In genomic region chr5:128869970-128870747, GRCh38 we compare ENCODE assay signal across 22 cellular contexts.
DNase-seq lines count a peak whose midpoint lies in the region; ATAC-seq, FAIRE-seq and TF ChIP-seq lines count a peak whose summit lies in the region.
"Had no signal": no experiment of that assay in that cellular context is flagged by ENCODE, and none has a peak within 500 bp of the region (broad histone marks: within the 10 kb centered on the region; RNA-seq: fewer than 3 reads in every experiment).

No MANE protein-coding gene starts in this region.

- H3K36me3 ChIP-seq in cardiac muscle cell = no peaks in the 10 kb centered on the region
- no peaks in the 10 kb centered on the region for H3K36me3 ChIP-seq in H1 (ENCODE audit: control insufficient read depth in 2 of 4, insufficient read depth in 4 of 4, low read length in 3 of 4)
- H3K36me3 ChIP-seq in upper lobe of right lung = no peaks in the 10 kb centered on the region
- H3K36me3 ChIP-seq: HAP-1, Peyer's patch, SJSA1 had no signal

- no peak overlapping the region for H3K27ac Mint-ChIP-seq in stimulated activated naive CD8-positive, alpha-beta T cell treated with anti-CD3 and anti-CD28 coated beads, Interleukin-15, amount 100 ng/mL, for 72 hours
- H3K27ac Mint-ChIP-seq: B cell had no signal

- H3K4me3 Mint-ChIP-seq in stimulated activated naive CD8-positive, alpha-beta T cell treated with anti-CD3 and anti-CD28 coated beads, Interleukin-15, amount 100 ng/mL, for 72 hours = no peak overlapping the region
- H3K4me3 Mint-ChIP-seq: B cell had no signal

- H3K4me1 ChIP-seq in cardiac muscle cell (ENCODE audit: low read depth) = peaks cover 37% of the 10 kb centered on the region
- H3K4me1 ChIP-seq in right cardiac atrium (ENCODE audit: control insufficient read depth, insufficient read depth, low read length) = no peaks in the 10 kb centered on the region
- peaks cover 0 to 9% (median 8%) of the 10 kb centered on the region in 4 experiments; a peak in 3 of 7 replicates for H3K4me1 ChIP-seq in H1 (replicated peaks in 1 of 4; ENCODE audit: control insufficient read depth in 3 of 4, insufficient read depth in 4 of 4, low read length in 3 of 4)
- H3K4me1 ChIP-seq in upper lobe of right lung = no peaks in the 10 kb centered on the region
- H3K4me1 ChIP-seq: HAP-1, Peyer's patch, SJSA1 had no signal

- no peak overlapping the region for H2BK12ac ChIP-seq in H1 (ENCODE audit: low read depth, low read length)

- TF ChIP-seq CTCF in cardiac muscle cell (IDR thresholded peaks at IDR 0.05; ENCODE audit: low read depth, low read length) (no peak), H1 (IDR thresholded peaks at IDR 0.05; ENCODE audit: control extremely low read depth in 1 of 3, insufficient read depth in 1 of 3, low read depth in 1 of 3, low read length in 3 of 3) (no peak), upper lobe of right lung (IDR thresholded peaks at IDR 0.05) (no peak)

- H2BK15ac ChIP-seq in H1 (ENCODE audit: low read length) = no peak overlapping the region

- no peak for TF ChIP-seq RAD21 in H1 (IDR thresholded peaks at IDR 0.05 in 1 of 2, conservative IDR thresholded peaks at IDR 0.05 in 1 of 2; ENCODE audit: low read depth in 2 of 2, low read length in 2 of 2)

- H3K18ac ChIP-seq in H1 (ENCODE audit: extremely low read depth, low read length) = no peak overlapping the region

- no peak overlapping the region for H2BK5ac ChIP-seq in H1 (ENCODE audit: low read depth, low read length)

- H3K23me2 ChIP-seq in H1 (ENCODE audit: low read depth, low read length) = no peaks in the 10 kb centered on the region

- 47% methylated on average over 3 of the region's 3 CpGs for WGBS in right cardiac atrium
- 54% methylated on average over 3 of the region's 3 CpGs; no CpG with 5 or more reads in 1 of the 2 experiments for WGBS in H1 (ENCODE audit: extremely low coverage in 1 of 2, insufficient coverage in 1 of 2, insufficient read length in 1 of 2, insufficient replicate concordance in 2 of 2, low coverage in 1 of 2, low lambda C conversion rate in 2 of 2, missing lambda C conversion rate in 1 of 2), 2 experiments

- ATAC-seq in right cardiac atrium (no peak), upper lobe of right lung (peak; percentile 41)
- ATAC-seq in stimulated activated naive CD8-positive, alpha-beta T cell treated with anti-CD3 and anti-CD28 coated beads, Interleukin-15, amount 100 ng/mL, for 72 hours = no peak
- ATAC-seq: GM12878 had no signal

- no peak overlapping the region for H2AK5ac ChIP-seq in H1 (ENCODE audit: low read depth, low read length)

- H3K9me3 ChIP-seq in cardiac muscle cell (ENCODE audit: low read depth) (no peaks in the 10 kb centered on the region), right cardiac atrium (ENCODE audit: control insufficient read depth, low read length) (no peaks in the 10 kb centered on the region), H1 (ENCODE audit: insufficient read depth in 2 of 2, low read depth in 1 of 2, low read length in 1 of 2) (no peaks in the 10 kb centered on the region), upper lobe of right lung (no peaks in the 10 kb centered on the region)
- H3K9me3 ChIP-seq: HAP-1, Peyer's patch, SJSA1 had no signal

- intact Hi-C loops in right cardiac atrium (cut with DNase I) = no loop called here
- intact Hi-C loops in upper lobe of right lung (cut with DNase I) = no loop called here

- no peak overlapping the region for H3K56ac ChIP-seq in H1 (replicated peaks; ENCODE audit: insufficient read length, low read depth, low read length)

- H3K27me3 ChIP-seq in cardiac muscle cell (no peaks in the 10 kb centered on the region), right cardiac atrium (ENCODE audit: control insufficient read depth, insufficient read depth) (no peaks in the 10 kb centered on the region), H1 (replicated peaks in 1 of 4; ENCODE audit: control insufficient read depth in 3 of 4, extremely low read depth in 1 of 4, insufficient read depth in 3 of 4, low read length in 3 of 4) (no peaks in the 10 kb centered on the region), upper lobe of right lung (no peaks in the 10 kb centered on the region)
- H3K27me3 ChIP-seq: Peyer's patch, SJSA1 had no signal

- no peak overlapping the region for H3K23ac ChIP-seq in H1 (ENCODE audit: insufficient read length)

- CTCF ChIA-PET in H1 (lab: Charles Lee; ENCODE audit: partially characterized antibody) = no interaction called here

- peaks cover 7% of the 10 kb centered on the region for H3K27me3 Mint-ChIP-seq in stimulated activated naive CD8-positive, alpha-beta T cell treated with anti-CD3 and anti-CD28 coated beads, Interleukin-15, amount 100 ng/mL, for 72 hours
- H3K27me3 Mint-ChIP-seq: B cell had no signal

- no peaks in the 10 kb centered on the region for H3K79me2 ChIP-seq in H1 (ENCODE audit: control insufficient read depth in 1 of 2, insufficient read depth in 2 of 2, low read length in 2 of 2)

- TF ChIP-seq EP300 in H1 (IDR thresholded peaks at IDR 0.05; ENCODE audit: borderline replicate concordance in 1 of 2, low read depth in 2 of 2, low read length in 2 of 2) = no peak

- H3K79me1 ChIP-seq in H1 (ENCODE audit: low read depth, low read length) = no peaks in the 10 kb centered on the region

- no peak overlapping the region for H4K91ac ChIP-seq in H1 (replicated peaks; ENCODE audit: insufficient read length, low read length)

- H2AFZ ChIP-seq in H1 (ENCODE audit: low read length) = no peak overlapping the region

- H3K9ac ChIP-seq in H1 (replicated peaks in 1 of 4; ENCODE audit: extremely low read depth in 1 of 4, low read depth in 3 of 4, low read length in 3 of 4) = no peak overlapping the region

- peak overlapping the region; percentile 83 for H3K27ac ChIP-seq in cardiac muscle cell
- H3K27ac ChIP-seq in right cardiac atrium (ENCODE audit: low read length) = no peak overlapping the region
- H3K27ac ChIP-seq in H1 (ENCODE audit: low read depth, low read length) = no peak overlapping the region
- H3K27ac ChIP-seq in upper lobe of right lung = no peak overlapping the region
- H3K27ac ChIP-seq: HL-60, Peyer's patch, SJSA1 had no signal

- DNase-seq in cardiac muscle cell (ENCODE audit: low read depth in 1 of 2, low spot score in 1 of 2) (no peak), right cardiac atrium (no peak), H1 (ENCODE audit: low read depth in 1 of 2, low spot score in 2 of 2) (peak in 1 of 2 experiments; percentile 3), islet precursor cell (peak; percentile 46), upper lobe of right lung (no peak), epidermal melanocyte (ENCODE audit: insufficient read length, low spot score) (no peak)
- DNase-seq in stimulated activated naive CD8-positive, alpha-beta T cell treated with anti-CD3 and anti-CD28 coated beads, Interleukin-15, amount 100 ng/mL, for 72 hours = no peak
- no peak for DNase-seq in activated CD8-positive, alpha-beta memory T cell treated with anti-CD3 and anti-CD28 coated beads, Interleukin-2, amount 50 U/mL, for 48 hours
- DNase-seq: 8988T; DMS 273 treated with DMSO at 0.1 percent for 48 hours; Kasumi-1; NCI-H1105; NCI-H1694; NCI-H2081 treated with DMSO at 0.1 percent for 48 hours; NCI-H748 treated with DMSO at 0.1 percent for 48 hours; NK-92 treated with Interleukin-12 subunit alpha and Interleukin-12 subunit beta, amount 100 ng/mL, for 24 hours; Peyer's patch had no signal

- H2BK20ac ChIP-seq in H1 (ENCODE audit: low read length) = no peak overlapping the region

- H3K4ac ChIP-seq in H1 (replicated peaks; ENCODE audit: insufficient read length, low read depth, low read length) = no peak overlapping the region

- H3K9me3 Mint-ChIP-seq in stimulated activated naive CD8-positive, alpha-beta T cell treated with anti-CD3 and anti-CD28 coated beads, Interleukin-15, amount 100 ng/mL, for 72 hours = no peaks in the 10 kb centered on the region

- no peak overlapping the region for H4K5ac ChIP-seq in H1 (ENCODE audit: insufficient read length, low read depth, low read length)

- no peak overlapping the region for H2BK120ac ChIP-seq in H1 (replicated peaks; ENCODE audit: low read depth, low read length)

- no peaks in the 10 kb centered on the region for H4K20me1 ChIP-seq in H1 (replicated peaks in 1 of 2; ENCODE audit: control insufficient read depth in 1 of 2, insufficient read depth in 2 of 2, low read length in 2 of 2)

- no peak overlapping the region for H3K14ac ChIP-seq in H1 (ENCODE audit: insufficient read length)

- H4K8ac ChIP-seq in H1 (ENCODE audit: extremely low read depth, insufficient read depth, low read length) = no peak overlapping the region

- no peak overlapping the region for H3K4me3 ChIP-seq in cardiac muscle cell
- no peak overlapping the region for H3K4me3 ChIP-seq in right cardiac atrium (ENCODE audit: low read length)
- H3K4me3 ChIP-seq in H1 (ENCODE audit: extremely low read depth in 1 of 4, insufficient read depth in 2 of 4, low read depth in 3 of 4, low read length in 4 of 4) = no peak overlapping the region
- H3K4me3 ChIP-seq in upper lobe of right lung = no peak overlapping the region
- H3K4me3 ChIP-seq: GM12878, HAP-1, Peyer's patch, SJSA1 had no signal

- no peaks in the 10 kb centered on the region for H3K4me1 Mint-ChIP-seq in stimulated activated naive CD8-positive, alpha-beta T cell treated with anti-CD3 and anti-CD28 coated beads, Interleukin-15, amount 100 ng/mL, for 72 hours
- H3K4me1 Mint-ChIP-seq: B cell had no signal

- no peak for TF ChIP-seq POLR2A in H1 (IDR thresholded peaks at IDR 0.05; ENCODE audit: control extremely low read depth in 1 of 2, low read depth in 2 of 2, low read length in 2 of 2)

- FAIRE-seq in H1 (lab: Jason Lieb, UNC) = peak; percentile 78
- FAIRE-seq: GM12878 had no signal

- POLR2A ChIA-PET in H1 (lab: Charles Lee; ENCODE audit: partially characterized antibody) = no interaction called here

- peak overlapping the region; percentile 3 to 16; a peak in 1 of 4 replicates for H3K4me2 ChIP-seq in H1 (ENCODE audit: insufficient read depth in 1 of 2, low read depth in 2 of 2, low read length in 2 of 2)

TF ChIP-seq in H1, 55 proteins besides CTCF, POLR2A, EP300 and RAD21:
- TF ChIP-seq SAP30 (IDR thresholded peaks at IDR 0.05; ENCODE audit: insufficient read depth, insufficient replicate concordance, low read length) (no peak), TEAD4 (IDR thresholded peaks at IDR 0.05; ENCODE audit: low read depth, low read length) (0 out of 2 replicates have a peak, but pooled peaks have one; percentile 37)
